8 cellular contexts compared by ENCODE assay signal in the genomic region with DNA sequence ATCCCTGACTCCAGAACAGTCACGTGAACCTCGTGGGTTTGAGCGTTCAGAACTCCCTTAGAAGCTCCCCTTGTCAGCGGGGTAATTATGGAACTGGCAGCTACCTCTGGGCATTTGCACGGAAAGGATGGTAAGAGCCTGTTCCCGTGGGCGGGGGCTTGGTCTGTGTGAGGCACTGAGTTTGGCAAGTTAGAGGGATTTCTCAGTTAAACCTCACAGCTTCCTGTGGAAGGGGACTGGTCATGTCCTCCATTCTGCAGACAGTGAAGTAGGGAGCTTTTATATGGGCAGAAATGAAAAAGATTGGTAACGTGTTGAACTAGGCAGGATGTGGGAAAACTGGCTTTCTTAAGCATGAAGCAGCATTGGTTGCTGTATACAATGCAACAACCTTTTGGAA. TPM values are rescaled to one million over a fixed set of nuclear protein-coding genes. Genes with fewer than 3 reads are reported as not detected.
DNase-seq lines count a peak whose midpoint lies in the region; ATAC-seq, FAIRE-seq and TF ChIP-seq lines count a peak whose summit lies in the region.
"Had no signal": no experiment of that assay in that cellular context is flagged by ENCODE, and none has a peak within 500 bp of the region (broad histone marks: within the 10 kb centered on the region; RNA-seq: fewer than 3 reads in every experiment).

No MANE protein-coding gene starts in this region.

- peaks cover 4% of the 10 kb centered on the region for H3K27me3 Mint-ChIP-seq in activated naive CD8-positive, alpha-beta T cell treated with anti-CD3 and anti-CD28 coated beads for 36 hours

- H3K27ac ChIP-seq in spleen, result peak overlapping the region in 7 of 8 donors; percentile 31 to 77 (median 75)

- H3K36me3 ChIP-seq in spleen, result no peaks in the 10 kb centered on the region

- no peaks in the 10 kb centered on the region for H3K27me3 ChIP-seq in spleen (replicated peaks in 1 of 7)

- H3K9me3 Mint-ChIP-seq in activated naive CD8-positive, alpha-beta T cell treated with anti-CD3 and anti-CD28 coated beads for 36 hours, result no peaks in the 10 kb centered on the region

- H3K36me3 Mint-ChIP-seq in activated naive CD8-positive, alpha-beta T cell treated with anti-CD3 and anti-CD28 coated beads for 36 hours, result no peaks in the 10 kb centered on the region

- H3K4me1 Mint-ChIP-seq in activated naive CD8-positive, alpha-beta T cell treated with anti-CD3 and anti-CD28 coated beads for 36 hours, result peaks cover 20% of the 10 kb centered on the region

- H3K27ac Mint-ChIP-seq in activated naive CD8-positive, alpha-beta T cell treated with anti-CD3 and anti-CD28 coated beads for 36 hours, result no peak overlapping the region

- TF ChIP-seq POLR2A in GM18505 (IDR thresholded peaks at IDR 0.05; ENCODE audit: borderline replicate concordance, extremely low read depth, insufficient read depth, insufficient read length) (peak; percentile 31), spleen (IDR thresholded peaks at IDR 0.05) (no peak)

- 14 to 27% (median 15%) methylated on average over 8 of the region's 8 CpGs for WGBS in spleen, 5 donors

- no peak overlapping the region for H3K4me3 Mint-ChIP-seq in activated naive CD8-positive, alpha-beta T cell treated with anti-CD3 and anti-CD28 coated beads for 36 hours

- intact Hi-C loops in spleen (cut with DNase I; ENCODE audit: low total_unique reads), result no loop called here

- H3K9me3 ChIP-seq in spleen, result no peaks in the 10 kb centered on the region

- peak overlapping the region in 1 of 8 donors; percentile 10 for H3K4me3 ChIP-seq in spleen

- DNase-seq in HT1080 (ENCODE audit: low read depth) (peak; percentile 32), spleen (no peak), urothelium cell line (ENCODE audit: low spot score) (no peak), NCI-H1436 treated with DMSO at 0.1 percent for 48 hours (lab: John Stamatoyannopoulos, UW) (no peak)
- DNase-seq in activated naive CD8-positive, alpha-beta T cell treated with anti-CD3 and anti-CD28 coated beads for 36 hours, result peak; percentile 45
- DNase-seq: kidney glomerular epithelial cell had no signal

- peaks cover 52 to 100% (median 86%) of the 10 kb centered on the region in 6 donors for H3K4me1 ChIP-seq in spleen

- no peak for FAIRE-seq in urothelium cell line (lab: Jason Lieb, UNC)

- TF ChIP-seq CTCF in spleen (IDR thresholded peaks at IDR 0.05 in 8 of 11, conservative IDR thresholded peaks at IDR 0.05 in 3 of 11), result no peak

- ATAC-seq in GM18505 (IDR thresholded peaks at IDR 0.05; ENCODE audit: unreplicated experiment), result no peak
- ATAC-seq in activated CD4-positive, CD25-positive, alpha-beta regulatory T cell treated with anti-CD3 and anti-CD28 coated beads, Interleukin-2, amount 50 U/mL, for 24 hours, result no peak

RNA-seq across cellular contexts. Expression of gene PALD1, which starts 16.0 kb away (rescaled TPM):
- total RNA-seq in HT1080 (2014; rRNA removed; shearing (Covaris generic)), result 1.4 and 1.8 TPM in 2 replicates
- 0.05 TPM in 1 of 2 replicates, not detected in the other for polyA plus RNA-seq in HT1080 (2015; cell fraction: cytosol; rRNA removed)
- 0.03 TPM in 1 of 2 replicates, not detected in the other for polyA plus RNA-seq in HT1080 (2015; cell fraction: nucleus; rRNA removed)
- 1 to 10 TPM; 2.7 to 3.1 TPM for total RNA-seq in activated naive CD8-positive, alpha-beta T cell treated with anti-CD3 and anti-CD28 coated beads for 36 hours
- total RNA-seq in spleen, result 10 to 100 TPM in 6 of 7 donors, 1 to 10 TPM in 1; 8.5 to 27.8 (median 20.5) TPM
- polyA plus RNA-seq in spleen, result 10 to 100 TPM in 2 of 3 donors, 1 to 10 TPM in 1; 7.7 to 19.7 (median 16.8) TPM

RNA-seq across cellular contexts. Expression of gene NODAL, which starts 53.1 kb away (rescaled TPM):
- 0.37 TPM in 1 of 2 replicates, not detected in the other for total RNA-seq in HT1080 (2014; rRNA removed; shearing (Covaris generic))
- not detected in 2 replicates for polyA plus RNA-seq in HT1080 (2015; cell fraction: cytosol; rRNA removed)
- not detected in 2 replicates for polyA plus RNA-seq in HT1080 (2015; cell fraction: nucleus; rRNA removed)
- not detected for total RNA-seq in activated naive CD8-positive, alpha-beta T cell treated with anti-CD3 and anti-CD28 coated beads for 36 hours
- total RNA-seq in spleen, result not detected
- polyA plus RNA-seq in spleen, result not detected

Comparison
In these comparisons a context has a peak if more than half of its experiments do, and no peak if none do; other contexts are left out.
1. DNase-seq: peak in HT1080 (single experiment) and activated naive CD8-positive, alpha-beta T cell treated with anti-CD3 and anti-CD28 coated beads for 36 hours (single experiment); none in spleen (single experiment), urothelium cell line (single experiment) and NCI-H1436 treated with DMSO at 0.1 percent for 48 hours (single experiment).